ENCODE assay signal across 18 cellular contexts in genomic region chr15:79962178-79962577, GRCh38. TPM values are rescaled to one million over a fixed set of nuclear protein-coding genes. Genes with fewer than 3 reads are reported as not detected.
A peak's percentile ranks its signal among the peaks of the same experiment; 100 is the strongest.
DNase-seq lines count a peak whose midpoint lies in the region; ATAC-seq and TF ChIP-seq lines count a peak whose summit lies in the region.
"Had no signal": no experiment of that assay in that cellular context is flagged by ENCODE, and none has a peak within 500 bp of the region (broad histone marks: within the 10 kb centered on the region; RNA-seq: fewer than 3 reads in every experiment).

No MANE protein-coding gene starts in this region.

- H3K27ac Mint-ChIP-seq in memory B cell, result peak overlapping the region; percentile 92
- H3K27ac Mint-ChIP-seq: nephron had no signal

- H3K4me3 Mint-ChIP-seq in memory B cell, result peak overlapping the region; percentile 37
- H3K4me3 Mint-ChIP-seq: nephron had no signal

- H3K27me3 Mint-ChIP-seq in memory B cell, result no peaks in the 10 kb centered on the region

- H3K9me2 ChIP-seq in OCI-LY1 (ENCODE audit: low read depth, low read length), result no peaks in the 10 kb centered on the region

- H3K4me1 ChIP-seq in OCI-LY1 (ENCODE audit: insufficient read depth, low read length, severe bottlenecking) (peaks cover 65% of the 10 kb centered on the region), right cardiac atrium (ENCODE audit: control insufficient read depth, insufficient read depth, low read length) (no peaks in the 10 kb centered on the region)
- H3K4me1 ChIP-seq: esophagus squamous epithelium had no signal

- WGBS in right cardiac atrium, result 78% methylated on average over 6 of the region's 6 CpGs

- peak; percentile 67 for DNase-seq in GM12864 (ENCODE audit: low read depth)
- peak; percentile 28 to 47 for DNase-seq in memory B cell (ENCODE audit: low spot score in 2 of 2)
- no peak for DNase-seq in COLO668 (lab: John Stamatoyannopoulos, UW; ENCODE audit: unreplicated experiment)
- DNase-seq in DMS114 treated with DMSO at 0.1 percent for 48 hours (lab: John Stamatoyannopoulos, UW; ENCODE audit: unreplicated experiment), result no peak
- no peak for DNase-seq in right cardiac atrium
- no peak for DNase-seq in activated effector memory CD4-positive, alpha-beta T cell treated with Interleukin-2 at 50 U/mL for 16 hours
- DNase-seq: esophagus squamous epithelium; hypothalamus; NCI-H2171; stimulated activated naive CD4-positive, alpha-beta T cell treated with Interleukin-2 at 50 U/mL for 16 hours had no signal

- H3K4me2 ChIP-seq in OCI-LY1 (ENCODE audit: low read length), result peak overlapping the region; percentile 23; the same call in 1 of the 2 replicates

- intact Hi-C loops in right cardiac atrium (cut with DNase I), result no loop called here

- no peaks in the 10 kb centered on the region for H4K20me1 ChIP-seq in OCI-LY1 (ENCODE audit: insufficient read depth, low read length)

- H3K27me3 ChIP-seq in OCI-LY1 (ENCODE audit: insufficient read depth, low read length) (no peaks in the 10 kb centered on the region), right cardiac atrium (ENCODE audit: control insufficient read depth, insufficient read depth) (no peaks in the 10 kb centered on the region)
- H3K27me3 ChIP-seq: esophagus squamous epithelium, right lobe of liver had no signal

- no peak overlapping the region for H2AFZ ChIP-seq in OCI-LY1 (ENCODE audit: low read length)

- H3K4me1 Mint-ChIP-seq in memory B cell, result peaks cover 38% of the 10 kb centered on the region
- H3K4me1 Mint-ChIP-seq: nephron had no signal

- H3K79me2 ChIP-seq in OCI-LY1 (ENCODE audit: insufficient read depth, low read length), result no peaks in the 10 kb centered on the region

- no peaks in the 10 kb centered on the region for H3K9me3 ChIP-seq in OCI-LY1 (ENCODE audit: low read length)
- H3K9me3 ChIP-seq in right cardiac atrium (ENCODE audit: control insufficient read depth, low read length), result no peaks in the 10 kb centered on the region
- H3K9me3 ChIP-seq: esophagus squamous epithelium, right lobe of liver had no signal

- ATAC-seq in HG02588 (IDR thresholded peaks at IDR 0.05; ENCODE audit: unreplicated experiment) (peak; percentile 43), memory B cell (ENCODE audit: low read depth) (peak; percentile 90), right cardiac atrium (no peak)
- ATAC-seq: activated CD4-positive, CD25-positive, alpha-beta regulatory T cell treated with anti-CD3 and anti-CD28 coated beads, Interleukin-2, amount 50 U/mL, for 24 hours; left lobe of liver had no signal

- TF ChIP-seq CTCF in GM12864 (IDR thresholded peaks at IDR 0.05; ENCODE audit: low read depth, low read length, missing control alignments) (no peak), OCI-LY1 (IDR thresholded peaks at IDR 0.05; ENCODE audit: low read length) (no peak)

- H3K4me3 ChIP-seq in GM12864 (ENCODE audit: low read depth, low read length) (peak overlapping the region; percentile 26), OCI-LY1 (ENCODE audit: low read depth, low read length, poor library complexity, severe bottlenecking) (no peak overlapping the region), right cardiac atrium (ENCODE audit: low read length) (no peak overlapping the region)
- H3K4me3 ChIP-seq: esophagus squamous epithelium, right lobe of liver had no signal

- no peaks in the 10 kb centered on the region; the same call in 1 of the 2 replicates for H3K36me3 ChIP-seq in OCI-LY1 (ENCODE audit: insufficient read depth, low read length)
- H3K36me3 ChIP-seq: esophagus squamous epithelium, right lobe of liver had no signal

- no peak overlapping the region for H3K9ac ChIP-seq in OCI-LY1 (ENCODE audit: low read length)

- peaks cover 5% of the 10 kb centered on the region for H3K9me3 Mint-ChIP-seq in memory B cell
- H3K9me3 Mint-ChIP-seq: nephron had no signal

- H3K36me3 Mint-ChIP-seq in memory B cell, result peaks cover 18% of the 10 kb centered on the region

- H3F3A ChIP-seq in OCI-LY1 (ENCODE audit: insufficient read depth, low read length), result no peaks in the 10 kb centered on the region

- H3K27ac ChIP-seq in OCI-LY1 (ENCODE audit: low read depth, low read length, poor library complexity, severe bottlenecking), result peak overlapping the region; percentile 29
- no peak overlapping the region for H3K27ac ChIP-seq in right cardiac atrium (ENCODE audit: low read length)
- H3K27ac ChIP-seq: C4-2B, esophagus squamous epithelium had no signal

RNA-seq across cellular contexts. Expression of gene BCL2A1, which starts 8.8 kb away (rescaled TPM):
- 1 to 10 TPM in 1 of 4 donors, under 1 TPM in 2, not detected in 1; 0.29 to 1.1 (median 0.46) TPM for total RNA-seq in right cardiac atrium
- 0.41 TPM for polyA plus RNA-seq in right cardiac atrium
- total RNA-seq: astrocyte had no signal

Comparison
In these comparisons a context has a peak if more than half of its experiments do, and no peak if none do; other contexts are left out.
1. DNase-seq: peak in GM12864 (single experiment) and memory B cell (2 of 2); none in COLO668 (single experiment), DMS114 treated with DMSO at 0.1 percent for 48 hours (single experiment), right cardiac atrium (0 of 3) and activated effector memory CD4-positive, alpha-beta T cell treated with Interleukin-2 at 50 U/mL for 16 hours (single experiment).
2. ATAC-seq: peak in HG02588 (single experiment) and memory B cell (single experiment); none in right cardiac atrium (0 of 2).